Comparison of ENCODE assay signal across 26 cellular contexts in the genomic region with DNA sequence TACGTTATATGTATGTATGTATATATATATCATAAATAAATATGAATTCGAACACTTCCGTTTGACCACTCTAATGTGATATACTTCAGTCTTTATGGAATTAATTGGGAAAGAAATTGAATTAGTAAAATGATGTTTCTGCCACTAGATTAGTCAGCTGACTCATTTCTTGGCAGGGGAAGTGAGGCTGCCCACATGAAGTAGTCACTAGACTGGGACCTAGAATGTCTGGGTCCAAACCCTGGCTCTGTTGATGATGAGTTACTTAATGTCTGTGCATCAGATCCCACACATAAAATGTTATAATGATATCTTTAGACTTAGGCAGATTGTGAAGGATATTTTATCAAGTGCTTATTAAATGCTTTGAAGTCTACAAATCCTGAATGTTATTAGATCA. TPM values are rescaled to one million over a fixed set of nuclear protein-coding genes. Genes with fewer than 3 reads are reported as not detected.
DNase-seq lines count a peak whose midpoint lies in the region; ATAC-seq and TF ChIP-seq lines count a peak whose summit lies in the region.
"Had no signal": no experiment of that assay in that cellular context is flagged by ENCODE, and none has a peak within 500 bp of the region (broad histone marks: within the 10 kb centered on the region; RNA-seq: fewer than 3 reads in every experiment).

No MANE protein-coding gene starts in this region.

- BruUV-seq in PC-3 (replicated peaks; lab: Mats Ljungman, UMichigan) = no TSS peak

- H4K20me1 ChIP-seq in PC-3 (ENCODE audit: low read length) = no peaks in the 10 kb centered on the region
- H4K20me1 ChIP-seq: BLaER1 had no signal

- H2AFZ ChIP-seq in PC-3 (ENCODE audit: low read length) = no peak overlapping the region
- H2AFZ ChIP-seq: PC-9 had no signal

- H3K9me3 ChIP-seq in PC-3 (ENCODE audit: low read length) = no peaks in the 10 kb centered on the region
- H3K9me3 ChIP-seq: BLaER1, SJSA1 had no signal

- H3K9ac ChIP-seq in PC-3 (ENCODE audit: low read length) = no peak overlapping the region
- H3K9ac ChIP-seq: BLaER1 had no signal

- H3K36me3 ChIP-seq in PC-3 (ENCODE audit: low read depth, low read length) = no peaks in the 10 kb centered on the region
- H3K36me3 ChIP-seq: BLaER1, SJSA1 had no signal

- H3K27me3 ChIP-seq in PC-3 (ENCODE audit: low read length) = no peaks in the 10 kb centered on the region
- H3K27me3 ChIP-seq: BLaER1, SJSA1 had no signal

- intact Hi-C loops in PC-3 (cut with micrococcal nuclease) = loop anchor here (5.0 kb wide), 1 partner anchor 58 kb away; no protein-coding TSS in a partner anchor

- H3K4me3 ChIP-seq in PC-3 (ENCODE audit: low read length) (no peak overlapping the region), epithelial cell of esophagus (ENCODE audit: low read length) (no peak overlapping the region)
- H3K4me3 ChIP-seq: BLaER1, PC-9, SJSA1 had no signal

- H3K4me2 ChIP-seq in PC-3 (ENCODE audit: low read length) = no peak overlapping the region
- H3K4me2 ChIP-seq: BLaER1, PC-9 had no signal

- no peaks in the 10 kb centered on the region for H3K9me2 ChIP-seq in PC-3 (replicated peaks; ENCODE audit: low read length)

- H3F3A ChIP-seq in PC-3 (ENCODE audit: low read length, unreplicated experiment) = no peaks in the 10 kb centered on the region

- CTCF ChIA-PET in PC-3 (lab: Charles Lee) = no interaction called here

- ATAC-seq in PC-3 = no peak
- no peak for ATAC-seq in GM21447 (IDR thresholded peaks at IDR 0.05; ENCODE audit: unreplicated experiment)
- no peak for ATAC-seq in GM21576 (IDR thresholded peaks at IDR 0.05; ENCODE audit: unreplicated experiment)

- peak; percentile 9 for DNase-seq in GM03348 (ENCODE audit: low spot score)
- DNase-seq in PC-3 = peak; percentile 13
- DNase-seq in epithelial cell of esophagus (ENCODE audit: low read depth) = peak; percentile 32
- peak; percentile 54 for DNase-seq in renal cortical epithelial cell (ENCODE audit: low read depth)
- no peak for DNase-seq in NCI-H345 (lab: John Stamatoyannopoulos, UW)
- DNase-seq: CD4-positive, CD25-positive, alpha-beta regulatory T cell; DMS153; IMR-90; KG1; NCI-H1092; NCI-H1417 treated with DMSO at 0.1 percent for 48 hours; NCI-H187; NCI-H2081 treated with DMSO at 0.1 percent for 48 hours; NCI-H2171; NCI-H226; NCI-H510A treated with DMSO at 0.1 percent for 48 hours; NCI-H774; NK-92 treated with Interleukin-12 subunit alpha and Interleukin-12 subunit beta, amount 100 ng/mL, for 24 hours; PC-9; Right ventricle myocardium superior; RPMI8226 had no signal

- no peak overlapping the region for H3K27ac ChIP-seq in PC-3 (ENCODE audit: low read length)
- H3K27ac ChIP-seq: BLaER1, PC-9, SJSA1 had no signal

- peaks cover 14% of the 10 kb centered on the region for H3K4me1 ChIP-seq in PC-3 (ENCODE audit: insufficient read depth, low read length)
- H3K4me1 ChIP-seq: BLaER1, SJSA1 had no signal

- TF ChIP-seq CTCF in PC-3 (conservative IDR thresholded peaks at IDR 0.05; ENCODE audit: low read depth, low read length) (no peak), epithelial cell of esophagus (IDR thresholded peaks at IDR 0.05; ENCODE audit: insufficient read depth, low read depth, low read length, missing control alignments) (no peak)

- POLR2A ChIA-PET in PC-3 (lab: Charles Lee; ENCODE audit: unreplicated experiment) = no interaction called here

- no peaks in the 10 kb centered on the region for H3K79me2 ChIP-seq in PC-3 (ENCODE audit: low read length)

RNA-seq across cellular contexts. Expression of a gene that starts 27.4 kb away (rescaled TPM):
- total RNA-seq in PC-3 (2014; rRNA removed) (3.9 and 4.2 TPM in 2 replicates), renal cortical epithelial cell (0.35 and 0.87 TPM in 2 replicates)
- total RNA-seq: CD4-positive, CD25-positive, alpha-beta regulatory T cell; G401; Right ventricle myocardium superior; SJSA1 had no signal
